ENCODE assay signal across 1 cellular context in the genomic region with DNA sequence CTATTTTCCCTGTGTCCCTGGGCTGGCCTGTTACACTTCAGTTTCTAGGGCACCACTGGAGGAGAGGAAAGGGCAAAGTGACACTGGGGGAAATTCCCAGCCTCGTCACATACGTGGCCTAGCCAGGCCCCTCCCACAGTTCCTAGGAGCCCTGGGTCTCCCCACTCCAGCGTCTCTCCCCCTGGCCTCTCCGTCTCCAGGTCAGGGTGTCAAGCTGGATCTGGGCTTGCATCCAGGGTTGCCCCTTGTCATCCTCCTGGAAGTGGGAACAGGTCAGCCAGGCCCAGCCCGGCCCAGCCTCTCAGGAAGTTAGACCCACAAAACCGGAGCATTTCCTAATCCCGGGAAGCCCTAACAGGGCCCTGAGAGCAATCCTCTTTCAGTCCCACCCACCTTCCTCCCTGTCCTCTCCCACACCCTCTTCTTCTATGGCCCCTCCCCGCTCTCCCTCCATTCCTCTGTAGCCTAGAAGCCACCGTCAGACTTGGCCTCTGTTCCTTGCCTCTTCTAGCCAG.
TF ChIP-seq lines count a peak whose summit lies in the region.

No MANE protein-coding gene starts in this region.

TF ChIP-seq in GM12878, 131 proteins besides CTCF, POLR2A, EP300 and RAD21:
- TF ChIP-seq, protein P1, sequence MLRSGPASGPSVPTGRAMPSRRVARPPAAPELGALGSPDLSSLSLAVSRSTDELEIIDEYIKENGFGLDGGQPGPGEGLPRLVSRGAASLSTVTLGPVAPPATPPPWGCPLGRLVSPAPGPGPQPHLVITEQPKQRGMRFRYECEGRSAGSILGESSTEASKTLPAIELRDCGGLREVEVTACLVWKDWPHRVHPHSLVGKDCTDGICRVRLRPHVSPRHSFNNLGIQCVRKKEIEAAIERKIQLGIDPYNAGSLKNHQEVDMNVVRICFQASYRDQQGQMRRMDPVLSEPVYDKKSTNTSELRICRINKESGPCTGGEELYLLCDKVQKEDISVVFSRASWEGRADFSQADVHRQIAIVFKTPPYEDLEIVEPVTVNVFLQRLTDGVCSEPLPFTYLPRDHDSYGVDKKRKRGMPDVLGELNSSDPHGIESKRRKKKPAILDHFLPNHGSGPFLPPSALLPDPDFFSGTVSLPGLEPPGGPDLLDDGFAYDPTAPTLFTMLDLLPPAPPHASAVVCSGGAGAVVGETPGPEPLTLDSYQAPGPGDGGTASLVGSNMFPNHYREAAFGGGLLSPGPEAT (IDR thresholded peaks at IDR 0.05; ENCODE audit: low read depth): peak; percentile 77
- TF ChIP-seq RELA (IDR thresholded peaks at IDR 0.05; ENCODE audit: borderline replicate concordance, partially characterized antibody): peak; percentile 51
- TF ChIP-seq STAT3 (IDR thresholded peaks at IDR 0.05; ENCODE audit: low read depth, low read length): 0 out of 2 replicates have a peak, but pooled peaks have one; percentile 13
- no peak; the same call in 1 of the 2 replicates for TF ChIP-seq TARDBP (IDR thresholded peaks at IDR 0.05; ENCODE audit: borderline replicate concordance)
- TF ChIP-seq, protein P2, sequence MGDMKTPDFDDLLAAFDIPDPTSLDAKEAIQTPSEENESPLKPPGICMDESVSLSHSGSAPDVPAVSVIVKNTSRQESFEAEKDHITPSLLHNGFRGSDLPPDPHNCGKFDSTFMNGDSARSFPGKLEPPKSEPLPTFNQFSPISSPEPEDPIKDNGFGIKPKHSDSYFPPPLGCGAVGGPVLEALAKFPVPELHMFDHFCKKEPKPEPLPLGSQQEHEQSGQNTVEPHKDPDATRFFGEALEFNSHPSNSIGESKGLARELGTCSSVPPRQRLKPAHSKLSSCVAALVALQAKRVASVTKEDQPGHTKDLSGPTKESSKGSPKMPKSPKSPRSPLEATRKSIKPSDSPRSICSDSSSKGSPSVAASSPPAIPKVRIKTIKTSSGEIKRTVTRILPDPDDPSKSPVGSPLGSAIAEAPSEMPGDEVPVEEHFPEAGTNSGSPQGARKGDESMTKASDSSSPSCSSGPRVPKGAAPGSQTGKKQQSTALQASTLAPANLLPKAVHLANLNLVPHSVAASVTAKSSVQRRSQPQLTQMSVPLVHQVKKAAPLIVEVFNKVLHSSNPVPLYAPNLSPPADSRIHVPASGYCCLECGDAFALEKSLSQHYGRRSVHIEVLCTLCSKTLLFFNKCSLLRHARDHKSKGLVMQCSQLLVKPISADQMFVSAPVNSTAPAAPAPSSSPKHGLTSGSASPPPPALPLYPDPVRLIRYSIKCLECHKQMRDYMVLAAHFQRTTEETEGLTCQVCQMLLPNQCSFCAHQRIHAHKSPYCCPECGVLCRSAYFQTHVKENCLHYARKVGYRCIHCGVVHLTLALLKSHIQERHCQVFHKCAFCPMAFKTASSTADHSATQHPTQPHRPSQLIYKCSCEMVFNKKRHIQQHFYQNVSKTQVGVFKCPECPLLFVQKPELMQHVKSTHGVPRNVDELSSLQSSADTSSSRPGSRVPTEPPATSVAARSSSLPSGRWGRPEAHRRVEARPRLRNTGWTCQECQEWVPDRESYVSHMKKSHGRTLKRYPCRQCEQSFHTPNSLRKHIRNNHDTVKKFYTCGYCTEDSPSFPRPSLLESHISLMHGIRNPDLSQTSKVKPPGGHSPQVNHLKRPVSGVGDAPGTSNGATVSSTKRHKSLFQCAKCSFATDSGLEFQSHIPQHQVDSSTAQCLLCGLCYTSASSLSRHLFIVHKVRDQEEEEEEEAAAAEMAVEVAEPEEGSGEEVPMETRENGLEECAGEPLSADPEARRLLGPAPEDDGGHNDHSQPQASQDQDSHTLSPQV (IDR thresholded peaks at IDR 0.05): no peak
- TF ChIP-seq TCF7 (IDR thresholded peaks at IDR 0.05; ENCODE audit: borderline replicate concordance): no peak
- TF ChIP-seq RFX5 (IDR thresholded peaks at IDR 0.05; ENCODE audit: low read depth, low read length): 0 out of 2 replicates have a peak, but pooled peaks have one; percentile 13
- peak; percentile 63; the same call in 1 of the 2 replicates for TF ChIP-seq EED (IDR thresholded peaks at IDR 0.05; ENCODE audit: low read depth)
- no peak for TF ChIP-seq KDM1A (IDR thresholded peaks at IDR 0.05; ENCODE audit: borderline replicate concordance)
- TF ChIP-seq, protein P3, sequence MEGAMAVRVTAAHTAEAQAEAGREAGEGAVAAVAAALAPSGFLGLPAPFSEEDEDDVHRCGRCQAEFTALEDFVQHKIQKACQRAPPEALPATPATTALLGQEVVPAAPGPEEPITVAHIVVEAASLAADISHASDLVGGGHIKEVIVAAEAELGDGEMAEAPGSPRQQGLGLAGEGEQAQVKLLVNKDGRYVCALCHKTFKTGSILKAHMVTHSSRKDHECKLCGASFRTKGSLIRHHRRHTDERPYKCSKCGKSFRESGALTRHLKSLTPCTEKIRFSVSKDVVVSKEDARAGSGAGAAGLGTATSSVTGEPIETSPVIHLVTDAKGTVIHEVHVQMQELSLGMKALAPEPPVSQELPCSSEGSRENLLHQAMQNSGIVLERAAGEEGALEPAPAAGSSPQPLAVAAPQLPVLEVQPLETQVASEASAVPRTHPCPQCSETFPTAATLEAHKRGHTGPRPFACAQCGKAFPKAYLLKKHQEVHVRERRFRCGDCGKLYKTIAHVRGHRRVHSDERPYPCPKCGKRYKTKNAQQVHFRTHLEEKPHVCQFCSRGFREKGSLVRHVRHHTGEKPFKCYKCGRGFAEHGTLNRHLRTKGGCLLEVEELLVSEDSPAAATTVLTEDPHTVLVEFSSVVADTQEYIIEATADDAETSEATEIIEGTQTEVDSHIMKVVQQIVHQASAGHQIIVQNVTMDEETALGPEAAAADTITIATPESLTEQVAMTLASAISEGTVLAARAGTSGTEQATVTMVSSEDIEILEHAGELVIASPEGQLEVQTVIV (IDR thresholded peaks at IDR 0.05; ENCODE audit: borderline replicate concordance, partially characterized antibody): no peak
- TF ChIP-seq HDGF (IDR thresholded peaks at IDR 0.05): peak; percentile 68; the same call in 1 of the 2 replicates
- TF ChIP-seq, protein P4, sequence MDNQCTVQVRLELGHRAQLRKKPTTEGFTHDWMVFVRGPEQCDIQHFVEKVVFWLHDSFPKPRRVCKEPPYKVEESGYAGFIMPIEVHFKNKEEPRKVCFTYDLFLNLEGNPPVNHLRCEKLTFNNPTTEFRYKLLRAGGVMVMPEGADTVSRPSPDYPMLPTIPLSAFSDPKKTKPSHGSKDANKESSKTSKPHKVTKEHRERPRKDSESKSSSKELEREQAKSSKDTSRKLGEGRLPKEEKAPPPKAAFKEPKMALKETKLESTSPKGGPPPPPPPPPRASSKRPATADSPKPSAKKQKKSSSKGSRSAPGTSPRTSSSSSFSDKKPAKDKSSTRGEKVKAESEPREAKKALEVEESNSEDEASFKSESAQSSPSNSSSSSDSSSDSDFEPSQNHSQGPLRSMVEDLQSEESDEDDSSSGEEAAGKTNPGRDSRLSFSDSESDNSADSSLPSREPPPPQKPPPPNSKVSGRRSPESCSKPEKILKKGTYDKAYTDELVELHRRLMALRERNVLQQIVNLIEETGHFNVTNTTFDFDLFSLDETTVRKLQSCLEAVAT (IDR thresholded peaks at IDR 0.05): 0 out of 2 replicates have a peak, but pooled peaks have one; percentile 37
- peak; percentile 75 for TF ChIP-seq CREM (IDR thresholded peaks at IDR 0.05; ENCODE audit: low read depth)
- TF ChIP-seq POLR2AphosphoS5 (IDR thresholded peaks at IDR 0.05; ENCODE audit: low read length): peak; percentile 73
- peak; percentile 75 to 82 for TF ChIP-seq IKZF2 (IDR thresholded peaks at IDR 0.05)
- TF ChIP-seq NR2F1 (conservative IDR thresholded peaks at IDR 0.05): peak; percentile 70
- no peak for TF ChIP-seq TBL1XR1 (IDR thresholded peaks at IDR 0.05; ENCODE audit: low read depth, low read length)
- peak; percentile 66; the same call in 1 of the 2 replicates for TF ChIP-seq NBN (IDR thresholded peaks at IDR 0.05)
- TF ChIP-seq TCF3 (IDR thresholded peaks at IDR 0.05; ENCODE audit: borderline replicate concordance, insufficient read depth, low read depth, low read length): 0 out of 2 replicates have a peak, but pooled peaks have one; percentile 16
- TF ChIP-seq TAF1 (IDR thresholded peaks at IDR 0.05; ENCODE audit: borderline replicate concordance, low read depth, low read length): no peak
- no peak for TF ChIP-seq ETV6 (conservative IDR thresholded peaks at IDR 0.05 in 1 of 2, IDR thresholded peaks at IDR 0.05 in 1 of 2; ENCODE audit: borderline replicate concordance in 1 of 2, low read depth in 1 of 2)
- TF ChIP-seq MTA2 (IDR thresholded peaks at IDR 0.05; ENCODE audit: low read depth): 0 out of 2 replicates have a peak, but pooled peaks have one; percentile 26
- TF ChIP-seq ATF7 (IDR thresholded peaks at IDR 0.05; ENCODE audit: low read depth): 0 out of 2 replicates have a peak, but pooled peaks have one; percentile 23
- TF ChIP-seq, protein P5, sequence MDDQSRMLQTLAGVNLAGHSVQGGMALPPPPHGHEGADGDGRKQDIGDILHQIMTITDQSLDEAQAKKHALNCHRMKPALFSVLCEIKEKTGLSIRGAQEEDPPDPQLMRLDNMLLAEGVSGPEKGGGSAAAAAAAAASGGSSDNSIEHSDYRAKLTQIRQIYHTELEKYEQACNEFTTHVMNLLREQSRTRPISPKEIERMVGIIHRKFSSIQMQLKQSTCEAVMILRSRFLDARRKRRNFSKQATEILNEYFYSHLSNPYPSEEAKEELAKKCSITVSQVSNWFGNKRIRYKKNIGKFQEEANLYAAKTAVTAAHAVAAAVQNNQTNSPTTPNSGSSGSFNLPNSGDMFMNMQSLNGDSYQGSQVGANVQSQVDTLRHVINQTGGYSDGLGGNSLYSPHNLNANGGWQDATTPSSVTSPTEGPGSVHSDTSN (IDR thresholded peaks at IDR 0.05; ENCODE audit: insufficient replicate concordance, low read depth, low read length): no peak
- 0 out of 2 replicates have a peak, but pooled peaks have one; percentile 29 for TF ChIP-seq DPF2 (IDR thresholded peaks at IDR 0.05)
- TF ChIP-seq IKZF1 (conservative IDR thresholded peaks at IDR 0.05): peak; percentile 90
- TF ChIP-seq, protein P6, sequence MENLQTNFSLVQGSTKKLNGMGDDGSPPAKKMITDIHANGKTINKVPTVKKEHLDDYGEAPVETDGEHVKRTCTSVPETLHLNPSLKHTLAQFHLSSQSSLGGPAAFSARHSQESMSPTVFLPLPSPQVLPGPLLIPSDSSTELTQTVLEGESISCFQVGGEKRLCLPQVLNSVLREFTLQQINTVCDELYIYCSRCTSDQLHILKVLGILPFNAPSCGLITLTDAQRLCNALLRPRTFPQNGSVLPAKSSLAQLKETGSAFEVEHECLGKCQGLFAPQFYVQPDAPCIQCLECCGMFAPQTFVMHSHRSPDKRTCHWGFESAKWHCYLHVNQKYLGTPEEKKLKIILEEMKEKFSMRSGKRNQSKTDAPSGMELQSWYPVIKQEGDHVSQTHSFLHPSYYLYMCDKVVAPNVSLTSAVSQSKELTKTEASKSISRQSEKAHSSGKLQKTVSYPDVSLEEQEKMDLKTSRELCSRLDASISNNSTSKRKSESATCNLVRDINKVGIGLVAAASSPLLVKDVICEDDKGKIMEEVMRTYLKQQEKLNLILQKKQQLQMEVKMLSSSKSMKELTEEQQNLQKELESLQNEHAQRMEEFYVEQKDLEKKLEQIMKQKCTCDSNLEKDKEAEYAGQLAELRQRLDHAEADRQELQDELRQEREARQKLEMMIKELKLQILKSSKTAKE (IDR thresholded peaks at IDR 0.05; ENCODE audit: low read depth, poor library complexity, severe bottlenecking): no peak
- no peak for TF ChIP-seq NRF1 (conservative IDR thresholded peaks at IDR 0.05; ENCODE audit: low read depth, low read length)
- peak; percentile 17 for TF ChIP-seq SMAD1 (IDR thresholded peaks at IDR 0.05; ENCODE audit: low read depth, partially characterized antibody)
- TF ChIP-seq GATAD2B (conservative IDR thresholded peaks at IDR 0.05; ENCODE audit: low read depth): 0 out of 2 replicates have a peak, but pooled peaks have one; percentile 29
- TF ChIP-seq, protein P7, sequence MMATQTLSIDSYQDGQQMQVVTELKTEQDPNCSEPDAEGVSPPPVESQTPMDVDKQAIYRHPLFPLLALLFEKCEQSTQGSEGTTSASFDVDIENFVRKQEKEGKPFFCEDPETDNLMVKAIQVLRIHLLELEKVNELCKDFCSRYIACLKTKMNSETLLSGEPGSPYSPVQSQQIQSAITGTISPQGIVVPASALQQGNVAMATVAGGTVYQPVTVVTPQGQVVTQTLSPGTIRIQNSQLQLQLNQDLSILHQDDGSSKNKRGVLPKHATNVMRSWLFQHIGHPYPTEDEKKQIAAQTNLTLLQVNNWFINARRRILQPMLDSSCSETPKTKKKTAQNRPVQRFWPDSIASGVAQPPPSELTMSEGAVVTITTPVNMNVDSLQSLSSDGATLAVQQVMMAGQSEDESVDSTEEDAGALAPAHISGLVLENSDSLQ (IDR thresholded peaks at IDR 0.05): 0 out of 2 replicates have a peak, but pooled peaks have one; percentile 13
- TF ChIP-seq, protein P8, sequence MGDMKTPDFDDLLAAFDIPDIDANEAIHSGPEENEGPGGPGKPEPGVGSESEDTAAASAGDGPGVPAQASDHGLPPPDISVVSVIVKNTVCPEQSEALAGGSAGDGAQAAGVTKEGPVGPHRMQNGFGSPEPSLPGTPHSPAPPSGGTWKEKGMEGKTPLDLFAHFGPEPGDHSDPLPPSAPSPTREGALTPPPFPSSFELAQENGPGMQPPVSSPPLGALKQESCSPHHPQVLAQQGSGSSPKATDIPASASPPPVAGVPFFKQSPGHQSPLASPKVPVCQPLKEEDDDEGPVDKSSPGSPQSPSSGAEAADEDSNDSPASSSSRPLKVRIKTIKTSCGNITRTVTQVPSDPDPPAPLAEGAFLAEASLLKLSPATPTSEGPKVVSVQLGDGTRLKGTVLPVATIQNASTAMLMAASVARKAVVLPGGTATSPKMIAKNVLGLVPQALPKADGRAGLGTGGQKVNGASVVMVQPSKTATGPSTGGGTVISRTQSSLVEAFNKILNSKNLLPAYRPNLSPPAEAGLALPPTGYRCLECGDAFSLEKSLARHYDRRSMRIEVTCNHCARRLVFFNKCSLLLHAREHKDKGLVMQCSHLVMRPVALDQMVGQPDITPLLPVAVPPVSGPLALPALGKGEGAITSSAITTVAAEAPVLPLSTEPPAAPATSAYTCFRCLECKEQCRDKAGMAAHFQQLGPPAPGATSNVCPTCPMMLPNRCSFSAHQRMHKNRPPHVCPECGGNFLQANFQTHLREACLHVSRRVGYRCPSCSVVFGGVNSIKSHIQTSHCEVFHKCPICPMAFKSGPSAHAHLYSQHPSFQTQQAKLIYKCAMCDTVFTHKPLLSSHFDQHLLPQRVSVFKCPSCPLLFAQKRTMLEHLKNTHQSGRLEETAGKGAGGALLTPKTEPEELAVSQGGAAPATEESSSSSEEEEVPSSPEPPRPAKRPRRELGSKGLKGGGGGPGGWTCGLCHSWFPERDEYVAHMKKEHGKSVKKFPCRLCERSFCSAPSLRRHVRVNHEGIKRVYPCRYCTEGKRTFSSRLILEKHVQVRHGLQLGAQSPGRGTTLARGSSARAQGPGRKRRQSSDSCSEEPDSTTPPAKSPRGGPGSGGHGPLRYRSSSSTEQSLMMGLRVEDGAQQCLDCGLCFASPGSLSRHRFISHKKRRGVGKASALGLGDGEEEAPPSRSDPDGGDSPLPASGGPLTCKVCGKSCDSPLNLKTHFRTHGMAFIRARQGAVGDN (IDR thresholded peaks at IDR 0.05): peak; percentile 42; the same call in 1 of the 2 replicates
